ENCODE assay signal across 13 cellular contexts in the genomic region with DNA sequence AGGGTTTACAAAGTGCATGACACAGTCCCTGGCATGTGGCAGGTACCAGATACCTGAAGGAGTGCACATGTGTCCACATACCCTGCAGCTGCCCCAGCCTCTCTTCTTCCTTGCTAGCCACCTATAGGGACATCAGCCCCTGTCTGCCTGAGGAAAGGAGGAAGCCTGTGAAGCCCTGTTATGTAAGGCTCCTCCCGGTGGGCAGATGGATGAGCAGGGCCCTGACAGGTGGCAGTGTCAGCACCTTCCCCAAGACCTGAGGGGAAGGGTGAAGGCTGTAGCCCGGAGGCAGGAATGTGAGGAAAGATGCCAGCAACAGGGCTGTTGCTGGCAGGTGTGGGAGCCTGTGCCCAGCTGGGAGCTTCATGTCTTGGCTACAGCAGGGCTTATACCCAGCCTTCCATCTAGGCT. TPM values are rescaled to one million over a fixed set of nuclear protein-coding genes. Genes with fewer than 3 reads are reported as not detected.
A peak's percentile ranks its signal among the peaks of the same experiment; 100 is the strongest.
DNase-seq lines count a peak whose midpoint lies in the region; ATAC-seq and TF ChIP-seq lines count a peak whose summit lies in the region.
"Had no signal": no experiment of that assay in that cellular context is flagged by ENCODE, and none has a peak within 500 bp of the region (broad histone marks: within the 10 kb centered on the region; RNA-seq: fewer than 3 reads in every experiment).

No MANE protein-coding gene starts in this region.

- H3K27ac Mint-ChIP-seq in activated T-cell treated with anti-CD3 and anti-CD28 coated beads, Interleukin-2, amount 50 U/mL, for 24 hours: peak overlapping the region; percentile 94
- no peak overlapping the region for H3K27ac Mint-ChIP-seq in activated CD4-positive, alpha-beta memory T cell treated with anti-CD3 and anti-CD28 coated beads for 36 hours
- H3K27ac Mint-ChIP-seq in effector memory CD8-positive, alpha-beta T cell: peak overlapping the region; percentile 95 to 99
- H3K27ac Mint-ChIP-seq: HFFc6 had no signal

- H3K36me3 ChIP-seq in sigmoid colon: peaks cover 0 to 58% (median 10%) of the 10 kb centered on the region in 4 donors

- POLR2A ChIA-PET in activated CD4-positive, alpha-beta memory T cell treated with anti-CD3 and anti-CD28 coated beads for 36 hours (lab: Charles Lee): interaction anchor here (1.3 to 6.4 kb wide), 2 partner anchors 18 to 23 kb away, joined by 4 to 43 read pairs; a partner anchor contains a TSS

- TF ChIP-seq CTCF in sigmoid colon (IDR thresholded peaks at IDR 0.05): no peak

- H3K9me3 Mint-ChIP-seq in activated T-cell treated with anti-CD3 and anti-CD28 coated beads, Interleukin-2, amount 50 U/mL, for 24 hours: no peaks in the 10 kb centered on the region
- no peaks in the 10 kb centered on the region for H3K9me3 Mint-ChIP-seq in activated CD4-positive, alpha-beta memory T cell treated with anti-CD3 and anti-CD28 coated beads for 36 hours
- no peaks in the 10 kb centered on the region for H3K9me3 Mint-ChIP-seq in effector memory CD8-positive, alpha-beta T cell
- H3K9me3 Mint-ChIP-seq: HFFc6 had no signal

- no peak overlapping the region for H3K4me3 Mint-ChIP-seq in activated T-cell treated with anti-CD3 and anti-CD28 coated beads, Interleukin-2, amount 50 U/mL, for 24 hours
- H3K4me3 Mint-ChIP-seq in activated CD4-positive, alpha-beta memory T cell treated with anti-CD3 and anti-CD28 coated beads for 36 hours: no peak overlapping the region
- peak overlapping the region; percentile 63 to 86 for H3K4me3 Mint-ChIP-seq in effector memory CD8-positive, alpha-beta T cell
- H3K4me3 Mint-ChIP-seq: HFFc6 had no signal

- CTCF ChIA-PET in activated CD4-positive, alpha-beta memory T cell treated with anti-CD3 and anti-CD28 coated beads for 36 hours (lab: Charles Lee): interaction anchor here (1.1 to 28.4 kb wide), 3 partner anchors 10 to 97 kb away, joined by 4 to 981 read pairs (median 4); no protein-coding TSS in a partner anchor

- TF ChIP-seq POLR2A in sigmoid colon (IDR thresholded peaks at IDR 0.05): no peak

- no peaks in the 10 kb centered on the region for H3K27me3 ChIP-seq in sigmoid colon

- H3K4me3 ChIP-seq in sigmoid colon: no peak overlapping the region

- peaks cover 0 to 10% (median 3%) of the 10 kb centered on the region in 4 donors for H3K4me1 ChIP-seq in sigmoid colon

- H3K36me3 Mint-ChIP-seq in activated T-cell treated with anti-CD3 and anti-CD28 coated beads, Interleukin-2, amount 50 U/mL, for 24 hours (ENCODE audit: low read depth): peaks cover 96% of the 10 kb centered on the region
- peaks cover 52% of the 10 kb centered on the region for H3K36me3 Mint-ChIP-seq in activated CD4-positive, alpha-beta memory T cell treated with anti-CD3 and anti-CD28 coated beads for 36 hours
- peaks cover 100% of the 10 kb centered on the region for H3K36me3 Mint-ChIP-seq in effector memory CD8-positive, alpha-beta T cell (ENCODE audit: insufficient read depth)

- H3K9me3 ChIP-seq in sigmoid colon: no peaks in the 10 kb centered on the region

- intact Hi-C loops in activated CD4-positive, alpha-beta memory T cell treated with anti-CD3 and anti-CD28 coated beads for 36 hours (cut with micrococcal nuclease): no loop called here
- intact Hi-C loops in sigmoid colon (cut with DNase I): no loop called here

- H3K4me1 Mint-ChIP-seq in activated T-cell treated with anti-CD3 and anti-CD28 coated beads, Interleukin-2, amount 50 U/mL, for 24 hours (ENCODE audit: low read depth): peaks cover 98% of the 10 kb centered on the region
- H3K4me1 Mint-ChIP-seq in activated CD4-positive, alpha-beta memory T cell treated with anti-CD3 and anti-CD28 coated beads for 36 hours (ENCODE audit: low read depth): peaks cover 89% of the 10 kb centered on the region
- H3K4me1 Mint-ChIP-seq in effector memory CD8-positive, alpha-beta T cell (ENCODE audit: low read depth in 2 of 2): peaks cover 84 to 89% of the 10 kb centered on the region in 2 donors

- no peak for TF ChIP-seq EP300 in sigmoid colon (IDR thresholded peaks at IDR 0.05)

- no peaks in the 10 kb centered on the region for H3K27me3 Mint-ChIP-seq in activated T-cell treated with anti-CD3 and anti-CD28 coated beads, Interleukin-2, amount 50 U/mL, for 24 hours
- no peaks in the 10 kb centered on the region for H3K27me3 Mint-ChIP-seq in activated CD4-positive, alpha-beta memory T cell treated with anti-CD3 and anti-CD28 coated beads for 36 hours
- no peaks in the 10 kb centered on the region for H3K27me3 Mint-ChIP-seq in effector memory CD8-positive, alpha-beta T cell

- no peak for ATAC-seq in effector memory CD8-positive, alpha-beta T cell (replicated peaks)
- ATAC-seq in GM18861 (IDR thresholded peaks at IDR 0.05; ENCODE audit: unreplicated experiment): no peak
- ATAC-seq: SK-N-SH treated with all-trans-retinoic acid at 6 μM for 48 hours had no signal

- DNase-seq in activated T-cell treated with anti-CD3 and anti-CD28 coated beads, Interleukin-2, amount 50 U/mL, for 24 hours: no peak
- DNase-seq in activated T-cell treated with anti-CD3 and anti-CD28 coated beads, Interleukin-2, amount 50 U/mL, for 1 hour: no peak
- DNase-seq in activated CD4-positive, alpha-beta memory T cell treated with anti-CD3 and anti-CD28 coated beads for 36 hours: peak; percentile 13
- DNase-seq in effector memory CD8-positive, alpha-beta T cell: no peak
- DNase-seq in sigmoid colon (peak; percentile 49), NCI-H446 (lab: John Stamatoyannopoulos, UW) (no peak), NCI-H146 (lab: John Stamatoyannopoulos, UW) (no peak)
- DNase-seq: activated CD4-positive, CD25-positive, alpha-beta regulatory T cell; HFFc6; KG1; NCI-H187 treated with DMSO at 0.1 percent for 48 hours had no signal

- no peak overlapping the region for H3K27ac ChIP-seq in sigmoid colon

- WGBS in sigmoid colon, 2 donors: 71 to 78% methylated on average over 2 of the region's 2 CpGs

RNA-seq across cellular contexts. Expression of a gene that starts 21.7 kb away (rescaled TPM):
- total RNA-seq in activated CD4-positive, alpha-beta memory T cell treated with anti-CD3 and anti-CD28 coated beads for 36 hours: 10 to 100 TPM; 59.3 to 65.6 TPM
- total RNA-seq in sigmoid colon: 1 to 10 TPM in 1 of 4 donors, under 1 TPM in 3; 0.36 to 1.5 (median 0.62) TPM
- polyA plus RNA-seq in sigmoid colon: 10 to 100 TPM in 1 of 3 donors, 1 to 10 TPM in 2; 1.8 to 38.4 (median 3.7) TPM

RNA-seq across cellular contexts. Expression of a gene that starts 40.5 kb away (rescaled TPM):
- 100 to 1,000 TPM; 284 to 286 TPM for total RNA-seq in activated CD4-positive, alpha-beta memory T cell treated with anti-CD3 and anti-CD28 coated beads for 36 hours
- 100 to 1,000 TPM; 193 to 320 (median 271) TPM for total RNA-seq in sigmoid colon
- polyA plus RNA-seq in sigmoid colon: 100 to 1,000 TPM; 445 to 938 (median 717) TPM

Comparison
In these comparisons a context has a peak if more than half of its experiments do, and no peak if none do; other contexts are left out.
1. DNase-seq: peak in activated CD4-positive, alpha-beta memory T cell treated with anti-CD3 and anti-CD28 coated beads for 36 hours (single experiment) and sigmoid colon (single experiment); none in activated T-cell treated with anti-CD3 and anti-CD28 coated beads, Interleukin-2, amount 50 U/mL, for 24 hours (single experiment), activated T-cell treated with anti-CD3 and anti-CD28 coated beads, Interleukin-2, amount 50 U/mL, for 1 hour (single experiment), effector memory CD8-positive, alpha-beta T cell (0 of 3), NCI-H446 (0 of 2) and NCI-H146 (single experiment).
2. H3K4me3 Mint-ChIP-seq: peak in effector memory CD8-positive, alpha-beta T cell (2 of 2); none in activated T-cell treated with anti-CD3 and anti-CD28 coated beads, Interleukin-2, amount 50 U/mL, for 24 hours (single experiment) and activated CD4-positive, alpha-beta memory T cell treated with anti-CD3 and anti-CD28 coated beads for 36 hours (single experiment).
3. RNA of a gene that starts 21.7 kb away (total RNA-seq): 59.3 to 65.6 TPM in activated CD4-positive, alpha-beta memory T cell treated with anti-CD3 and anti-CD28 coated beads for 36 hours; 0.36 to 1.5 TPM in sigmoid colon; every median in the first group is over 10 times any median in the second.